Comparison of ENCODE assay signal across 8 cellular contexts in the genomic region with DNA sequence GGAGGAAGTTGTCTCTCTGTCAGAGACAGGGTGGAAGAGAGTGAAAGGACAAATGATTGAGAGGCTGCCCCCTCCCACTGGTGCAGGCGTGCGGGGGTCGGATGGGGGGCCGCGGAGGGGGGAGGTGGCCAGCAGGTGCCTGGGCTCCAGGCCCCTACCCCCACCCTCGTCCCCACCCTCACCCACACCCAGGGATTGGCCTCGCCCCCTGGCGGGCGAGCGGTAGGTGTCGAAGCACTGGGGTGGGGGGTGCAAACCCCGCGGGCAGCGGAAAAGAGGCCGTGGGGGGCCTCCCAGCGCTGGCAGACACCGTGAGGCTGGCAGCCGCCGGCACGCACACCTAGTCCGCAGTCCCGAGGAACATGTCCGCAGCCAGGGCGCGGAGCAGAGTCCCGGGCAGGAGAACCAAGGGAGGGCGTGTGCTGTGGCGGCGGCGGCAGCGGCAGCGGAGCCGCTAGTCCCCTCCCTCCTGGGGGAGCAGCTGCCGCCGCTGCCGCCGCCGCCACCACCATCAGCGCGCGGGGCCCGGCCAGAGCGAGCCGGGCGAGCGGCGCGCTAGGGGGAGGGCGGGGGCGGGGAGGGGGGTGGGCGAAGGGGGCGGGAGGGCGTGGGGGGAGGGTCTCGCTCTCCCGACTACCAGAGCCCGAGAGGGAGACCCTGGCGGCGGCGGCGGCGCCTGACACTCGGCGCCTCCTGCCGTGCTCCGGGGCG. TPM values are rescaled to one million over a fixed set of nuclear protein-coding genes. Genes with fewer than 3 reads are reported as not detected.
DNase-seq lines count a peak whose midpoint lies in the region; ATAC-seq and TF ChIP-seq lines count a peak whose summit lies in the region.

A gene (plus strand): TSS at position 682 of the 711 bp plus-strand sequence. CDS start 32 bp downstream, outside the sequence.

- no peaks in the 10 kb centered on the region for H3K36me3 ChIP-seq in Caco-2 (ENCODE audit: control insufficient read depth, insufficient read depth, low read length)
- H3K36me3 ChIP-seq in stomach: no peaks in the 10 kb centered on the region

- H3K9me3 Mint-ChIP-seq in Caco-2 (ENCODE audit: unreplicated experiment) (no peaks in the 10 kb centered on the region), nephron progenitor cell (no peaks in the 10 kb centered on the region)

- DNase-seq in Caco-2 (peak; percentile 72 to 78), HT1080 (ENCODE audit: low read depth) (peak; percentile 68), RPMI7951 (ENCODE audit: low read depth) (peak; percentile 65), fibroblast of pulmonary artery (ENCODE audit: low read depth) (peak; percentile 50), nephron progenitor cell (peak; percentile 79), stomach (peak; percentile 73)
- DNase-seq in activated T-helper 9 cell treated with anti-CD3 and anti-CD28 coated beads, Interleukin-2, amount 50 U/mL, for 16 hours (ENCODE audit: low read depth): peak; percentile 79

- 0% methylated on average over 14 to 49 of the region's 66 CpGs for WGBS in stomach, 5 donors

- POLR2A ChIA-PET in Caco-2 (lab: Charles Lee): interaction anchor here (0.5 to 1.0 kb wide), 2 partner anchors 94 to 102 kb away, joined by 3 to 5 read pairs; no protein-coding TSS in a partner anchor

- H3K27ac Mint-ChIP-seq in Caco-2 (ENCODE audit: unreplicated experiment) (peak within 1 kb of the TSS; percentile 59), nephron progenitor cell (peak within 1 kb of the TSS; percentile 94)

- H3K36me3 Mint-ChIP-seq in Caco-2 (ENCODE audit: insufficient read depth, unreplicated experiment): no peaks in the 10 kb centered on the region
- no peaks in the 10 kb centered on the region for H3K36me3 Mint-ChIP-seq in nephron progenitor cell (ENCODE audit: low read depth)

- peak; percentile 53 for ATAC-seq in GM19463 (IDR thresholded peaks at IDR 0.05; ENCODE audit: unreplicated experiment)

- CTCF ChIA-PET in Caco-2 (lab: Charles Lee): interaction anchor here (0.7 to 1.4 kb wide), 2 partner anchors 12 to 73 kb away, joined by 3 to 5 read pairs; no protein-coding TSS in a partner anchor

- H3K9me3 ChIP-seq in Caco-2 (no peaks in the 10 kb centered on the region), stomach (no peaks in the 10 kb centered on the region)

- no peaks in the 10 kb centered on the region for H3K27me3 Mint-ChIP-seq in Caco-2 (ENCODE audit: insufficient read depth, unreplicated experiment)
- no peaks in the 10 kb centered on the region for H3K27me3 Mint-ChIP-seq in nephron progenitor cell (ENCODE audit: low read depth, poor library complexity)

- peak within 1 kb of the TSS; percentile 87 for H3K4me3 ChIP-seq in Caco-2 (ENCODE audit: low read depth, low read length)
- peak within 1 kb of the TSS; percentile 70 for H3K4me3 ChIP-seq in fibroblast of pulmonary artery (replicated peaks; ENCODE audit: low read depth, low read length)
- peak within 1 kb of the TSS; percentile 75 to 95 (median 78) for H3K4me3 ChIP-seq in stomach

- H3K4me3 Mint-ChIP-seq in Caco-2 (ENCODE audit: unreplicated experiment) (peak within 1 kb of the TSS; percentile 90), nephron progenitor cell (peak within 1 kb of the TSS; percentile 92)

- intact Hi-C loops in Caco-2 (cut with micrococcal nuclease; ENCODE audit: unreplicated experiment): loop anchor here (1.0 to 2.0 kb wide), 2 partner anchors 93 to 155 kb away; a partner anchor contains a TSS
- intact Hi-C loops in stomach (cut with DNase I; ENCODE audit: low total_unique reads): no loop called here

- TF ChIP-seq POLR2A in stomach (IDR thresholded peaks at IDR 0.05): peak in 1 of 4 donors; percentile 25

- H3K4me1 ChIP-seq in Caco-2 (0 out of 2 replicates have a peak, but pooled peaks cover 7% of the 10 kb centered on the region), stomach (peaks cover 43 to 54% (median 46%) of the 10 kb centered on the region in 4 donors)

- H3K27ac ChIP-seq in stomach: peak within 1 kb of the TSS; percentile 97 to 99 (median 98)

- BruUV-seq in Caco-2 (replicated peaks; lab: Mats Ljungman, UMichigan): no TSS peak

- H3K27me3 ChIP-seq in Caco-2 (replicated peaks; ENCODE audit: control insufficient read depth, insufficient read depth, low read length): no peaks in the 10 kb centered on the region
- H3K27me3 ChIP-seq in stomach: no peaks in the 10 kb centered on the region

- H3K4me1 Mint-ChIP-seq in Caco-2 (ENCODE audit: low read depth, unreplicated experiment) (peaks cover 25% of the 10 kb centered on the region), nephron progenitor cell (peaks cover 43% of the 10 kb centered on the region)

- peak; percentile 68 to 88 for TF ChIP-seq CTCF in Caco-2 (IDR thresholded peaks at IDR 0.05; ENCODE audit: insufficient read depth in 1 of 2, low read depth in 1 of 2, low read length in 1 of 2, severe bottlenecking in 1 of 2, unreplicated experiment in 1 of 2)
- TF ChIP-seq CTCF in fibroblast of pulmonary artery (IDR thresholded peaks at IDR 0.05; ENCODE audit: low read length, missing control alignments): peak; percentile 45
- TF ChIP-seq CTCF in nephron progenitor cell (IDR thresholded peaks at IDR 0.05): peak; percentile 55
- peak in 5 of 7 experiments; percentile 55 to 85 (median 73) for TF ChIP-seq CTCF in stomach (IDR thresholded peaks at IDR 0.05)

- TF ChIP-seq EP300 in stomach (IDR thresholded peaks at IDR 0.05): no peak

RNA-seq across cellular contexts. Expression of the gene that starts here (rescaled TPM):
- total RNA-seq in Caco-2 (2022) (8.1 and 9.8 TPM in 2 replicates), stomach (100 to 1,000 TPM in 1 of 5 donors, 10 to 100 TPM in 3, 1 to 10 TPM in 1; 3.8 to 208 (median 34.1) TPM)
- total RNA-seq in HT1080 (2014; rRNA removed; shearing (Covaris generic)): 10.2 and 16.7 TPM in 2 replicates
- 10.6 and 13.4 TPM in 2 replicates for polyA plus RNA-seq in HT1080 (2015; cell fraction: cytosol; rRNA removed)
- 13.6 and 16.1 TPM in 2 replicates for polyA plus RNA-seq in HT1080 (2015; cell fraction: nucleus; rRNA removed)
- 11.3 and 13.1 TPM in 2 replicates for total RNA-seq in RPMI7951 (2014; rRNA removed; shearing (Covaris generic))
- 10 to 100 TPM; 10.3 to 16.9 (median 16.8) TPM for polyA plus RNA-seq in stomach

Comparison
In these comparisons a context has a peak if more than half of its experiments do, and no peak if none do; other contexts are left out.
1. Peak in every context shown above with its lines: DNase-seq, ATAC-seq, H3K4me3 ChIP-seq and H3K27ac ChIP-seq.